ENCODE assay signal across 20 cellular contexts in genomic region chr12:70277973-70278372, GRCh38. TPM values are rescaled to one million over a fixed set of nuclear protein-coding genes. Genes with fewer than 3 reads are reported as not detected.
DNase-seq lines count a peak whose midpoint lies in the region; ATAC-seq and TF ChIP-seq lines count a peak whose summit lies in the region.
"Had no signal": no experiment of that assay in that cellular context is flagged by ENCODE, and none has a peak within 500 bp of the region (broad histone marks: within the 10 kb centered on the region; RNA-seq: fewer than 3 reads in every experiment).

No MANE protein-coding gene starts in this region.

- no peak overlapping the region for H2AFZ ChIP-seq in mammary epithelial cell (ENCODE audit: low read depth, low read length)

- peak overlapping the region; percentile 3 for H3K27ac Mint-ChIP-seq in MCF 10A (ENCODE audit: low read depth, unreplicated experiment)
- peak overlapping the region in 2 of 3 donors; percentile 19 to 48 for H3K27ac Mint-ChIP-seq in IgD-negative memory B cell
- peak overlapping the region in 5 of 10 donors; percentile 16 to 67 (median 24) for H3K27ac Mint-ChIP-seq in naive thymus-derived CD8-positive, alpha-beta T cell
- H3K27ac Mint-ChIP-seq: HFFc6 had no signal

- peaks cover 81% of the 10 kb centered on the region for H3K79me2 ChIP-seq in mammary epithelial cell (ENCODE audit: insufficient read depth, low read length)

- H3K4me1 ChIP-seq in mammary epithelial cell (ENCODE audit: insufficient read depth, low read length) (no peaks in the 10 kb centered on the region), Peyer's patch (no peaks in the 10 kb centered on the region)

- BruUV-seq in MCF 10A (replicated peaks; lab: Mats Ljungman, UMichigan) (no TSS peak), mammary epithelial cell (replicated peaks; lab: Mats Ljungman, UMichigan) (no TSS peak)

- H3K4me3 Mint-ChIP-seq in MCF 10A (ENCODE audit: unreplicated experiment) (no peak overlapping the region), IgD-negative memory B cell (no peak overlapping the region)
- H3K4me3 Mint-ChIP-seq in naive thymus-derived CD8-positive, alpha-beta T cell = peak overlapping the region in 3 of 10 donors; percentile 5 to 26 (median 8)
- H3K4me3 Mint-ChIP-seq: HFFc6 had no signal

- H3K27ac ChIP-seq in mammary epithelial cell (ENCODE audit: insufficient read depth, low read depth, low read length) (no peak overlapping the region), Peyer's patch (no peak overlapping the region)
- H3K27ac ChIP-seq: C4-2B had no signal

- no peaks in the 10 kb centered on the region for H4K20me1 ChIP-seq in mammary epithelial cell (ENCODE audit: insufficient read depth, low read length)

- H3K4me3 ChIP-seq in mammary epithelial cell (replicated peaks in 1 of 3; ENCODE audit: insufficient read depth in 1 of 3, low read depth in 2 of 3, low read length in 3 of 3) (no peak overlapping the region), Peyer's patch (no peak overlapping the region)

- no peaks in the 10 kb centered on the region for H3K36me3 ChIP-seq in mammary epithelial cell (ENCODE audit: insufficient read depth, low read length)
- H3K36me3 ChIP-seq in Peyer's patch = no peaks in the 10 kb centered on the region

- no peak for TF ChIP-seq POLR2A in Peyer's patch (IDR thresholded peaks at IDR 0.05)

- dilution Hi-C loops in mammary epithelial cell (cut with HindIII; ENCODE audit: low sequenced_read_pairs) = no loop called here

- H3K4me1 Mint-ChIP-seq in MCF 10A (ENCODE audit: insufficient read depth, unreplicated experiment) (peaks cover under 1% of the 10 kb centered on the region), IgD-negative memory B cell (peaks cover 23 to 42% (median 33%) of the 10 kb centered on the region in 3 donors)
- peaks cover 35 to 77% (median 55%) of the 10 kb centered on the region in 4 donors for H3K4me1 Mint-ChIP-seq in naive thymus-derived CD8-positive, alpha-beta T cell

- H3K9ac ChIP-seq in mammary epithelial cell (ENCODE audit: insufficient read depth, low read length) = no peak overlapping the region
- H3K9ac ChIP-seq: SK-N-SH had no signal

- H3K9me3 ChIP-seq in mammary epithelial cell (replicated peaks; ENCODE audit: insufficient read depth, low read length) (no peaks in the 10 kb centered on the region), Peyer's patch (no peaks in the 10 kb centered on the region)
- H3K9me3 ChIP-seq: SK-N-SH had no signal

- no peak for TF ChIP-seq CTCF in MCF 10A (IDR thresholded peaks at IDR 0.05; ENCODE audit: unreplicated experiment)
- TF ChIP-seq CTCF in mammary epithelial cell (conservative IDR thresholded peaks at IDR 0.05 in 1 of 2, IDR thresholded peaks at IDR 0.05 in 1 of 2; ENCODE audit: extremely low read depth in 1 of 2, insufficient read depth in 1 of 2, low read depth in 1 of 2, low read length in 2 of 2) = no peak
- no peak for TF ChIP-seq CTCF in Peyer's patch (IDR thresholded peaks at IDR 0.05)

- no peak overlapping the region for H3K4me2 ChIP-seq in mammary epithelial cell (ENCODE audit: insufficient read depth, low read depth, low read length)
- H3K4me2 ChIP-seq: SK-N-SH had no signal

- peaks cover 11% of the 10 kb centered on the region for H3K9me3 Mint-ChIP-seq in MCF 10A (ENCODE audit: unreplicated experiment)
- H3K9me3 Mint-ChIP-seq in IgD-negative memory B cell = peaks cover 0 to 3% (median 0%) of the 10 kb centered on the region in 3 donors
- H3K9me3 Mint-ChIP-seq in naive thymus-derived CD8-positive, alpha-beta T cell = peaks cover 0 to 1% (median 0%) of the 10 kb centered on the region in 9 donors
- H3K9me3 Mint-ChIP-seq: HFFc6 had no signal

- H3K27me3 Mint-ChIP-seq in MCF 10A (ENCODE audit: insufficient read depth, unreplicated experiment) = no peaks in the 10 kb centered on the region
- H3K27me3 Mint-ChIP-seq in IgD-negative memory B cell = no peaks in the 10 kb centered on the region
- H3K27me3 Mint-ChIP-seq in naive thymus-derived CD8-positive, alpha-beta T cell = no peaks in the 10 kb centered on the region

- in situ Hi-C loops in mammary epithelial cell (cut with MboI; ENCODE audit: low sequenced_read_pairs in 2 of 2) = no loop called here

- WGBS in mammary epithelial cell (ENCODE audit: low coverage, missing lambda C conversion rate) = 97% methylated on average over 8 of the region's 8 CpGs

- intact Hi-C loops in MCF 10A (cut with micrococcal nuclease) = no loop called here
- intact Hi-C loops in mammary epithelial cell (cut with micrococcal nuclease) = no loop called here

- DNase-seq in MCF 10A (ENCODE audit: unreplicated experiment) (no peak), mammary epithelial cell (no peak), iPS-NIHi7 (ENCODE audit: extremely low spot score) (peak; percentile 12), Peyer's patch (no peak)
- no peak for DNase-seq in naive thymus-derived CD8-positive, alpha-beta T cell
- DNase-seq in stimulated activated naive CD4-positive, alpha-beta T cell (lab: John Stamatoyannopoulos, UW) = no peak
- DNase-seq: DMS79; HFFc6; KBM-7; NCI-H1092; NCI-H1436; NCI-H2029; NCI-H2227 treated with DMSO at 0.1 percent for 48 hours; NCI-H510A treated with DMSO at 0.1 percent for 48 hours; NCI-H774; NK-92 treated with Interleukin-12 subunit alpha and Interleukin-12 subunit beta, amount 100 ng/mL, for 24 hours; SIG-M5; SK-N-SH had no signal

- no peak for ATAC-seq in naive thymus-derived CD8-positive, alpha-beta T cell

- POLR2A ChIA-PET in MCF 10A (lab: Yijun Ruan, JAX) = no interaction called here
- POLR2A ChIA-PET in naive thymus-derived CD8-positive, alpha-beta T cell (lab: Charles Lee) = no interaction called here

- H3K36me3 Mint-ChIP-seq in MCF 10A (ENCODE audit: insufficient read depth, unreplicated experiment) = peaks cover 12% of the 10 kb centered on the region
- H3K36me3 Mint-ChIP-seq in IgD-negative memory B cell = peaks cover 5% of the 10 kb centered on the region
- peaks cover 9 to 55% (median 11%) of the 10 kb centered on the region in 3 donors for H3K36me3 Mint-ChIP-seq in naive thymus-derived CD8-positive, alpha-beta T cell

- CTCF ChIA-PET in MCF 10A (lab: Yijun Ruan, JAX) (interaction anchor here (0.7 kb wide), 1 partner anchor 11 kb away, joined by 3 read pairs; no protein-coding TSS in a partner anchor), mammary epithelial cell (lab: Charles Lee; ENCODE audit: low non-redundant PET) (no interaction called here)

- no peaks in the 10 kb centered on the region for H3K27me3 ChIP-seq in mammary epithelial cell (ENCODE audit: insufficient read depth, low read length)
- no peaks in the 10 kb centered on the region for H3K27me3 ChIP-seq in Peyer's patch

RNA-seq across cellular contexts. Expression of gene CNOT2, which starts 34.7 kb away (rescaled TPM):
- total RNA-seq in MCF 10A (2022) (88.3 and 91.0 TPM in 2 replicates), mammary epithelial cell (100 to 1,000 TPM in 1 of 2 donors, 10 to 100 TPM in 1; 62.5 to 123 TPM), Peyer's patch (100 to 1,000 TPM; 115 to 263 (median 157) TPM)
- polyA plus RNA-seq in mammary epithelial cell (61.9 TPM), IgD-negative memory B cell (106 TPM)
- 81.6 TPM for polyA minus RNA-seq in mammary epithelial cell
- total RNA-seq in naive thymus-derived CD8-positive, alpha-beta T cell = 100 to 1,000 TPM; 140 to 143 TPM
- polyA plus RNA-seq in naive thymus-derived CD8-positive, alpha-beta T cell = 100 to 1,000 TPM; 110 to 124 (median 119) TPM
